Comparison of ENCODE assay signal across 1 cellular context in the genomic region with DNA sequence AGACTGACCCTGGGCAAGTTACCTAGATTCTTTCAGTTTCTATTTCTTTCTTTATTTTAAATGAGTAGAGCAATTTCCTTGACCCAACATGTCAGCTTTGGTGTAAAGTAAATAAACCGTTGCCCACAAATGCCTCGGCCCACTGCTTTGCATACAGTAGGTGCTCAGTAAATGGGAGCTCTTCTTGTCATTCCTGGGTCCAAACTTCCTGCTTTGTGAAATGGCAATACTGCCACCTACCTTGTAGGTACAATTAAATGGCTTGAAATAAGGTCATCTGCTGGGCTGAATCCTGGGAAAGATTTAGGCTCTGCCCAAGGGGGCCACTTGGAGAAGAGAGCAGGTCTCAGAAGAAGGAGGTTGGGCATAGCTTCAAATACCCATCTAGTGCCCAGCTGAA.
TF ChIP-seq lines count a peak whose summit lies in the region.

No MANE protein-coding gene starts in this region.

TF ChIP-seq in WTC11, 78 proteins besides CTCF, POLR2A, EP300 and RAD21 (continued from another document):
- TF ChIP-seq ATF1 (CRISPR knock-in tag; IDR thresholded peaks at IDR 0.05), result no peak
- TF ChIP-seq USF2 (CRISPR knock-in tag; IDR thresholded peaks at IDR 0.05), result no peak
TF ChIP-seq in WTC11: peak in this region for 0.
